ENCODE assay signal across 8 cellular contexts in genomic region chr19:53333466-53334449, GRCh38. TPM values are rescaled to one million over a fixed set of nuclear protein-coding genes. Genes with fewer than 3 reads are reported as not detected.
A peak's percentile ranks its signal among the peaks of the same experiment; 100 is the strongest.
DNase-seq lines count a peak whose midpoint lies in the region; ATAC-seq lines count a peak whose summit lies in the region.

Gene ZNF845, plus strand, starts transcription at chr19:53333749. Its CDS starts 7,559 bp downstream, at chr19:53341308.

- DNase-seq in Ammon's horn (ENCODE audit: low spot score) (peak; percentile 92), NCI-H460 (ENCODE audit: extremely low read depth, low read depth) (peak; percentile 82), cortex of kidney (lab: John Stamatoyannopoulos, UW) (peak; percentile 32), left lobe of liver (ENCODE audit: low spot score) (peak; percentile 89)
- DNase-seq in activated CD4-positive, alpha-beta T cell treated with anti-CD3 and anti-CD28 coated beads for 4 hours: peak; percentile 94 to 95
- peak; percentile 95 to 98 for DNase-seq in stimulated activated CD4-positive, alpha-beta T cell treated with anti-CD3 and anti-CD28 coated beads, Interleukin-2, amount 100 ng/mL, for 24 hours

- ATAC-seq in GM19043 (IDR thresholded peaks at IDR 0.05; ENCODE audit: low read depth, unreplicated experiment) (peak; percentile 97), HG03378 (IDR thresholded peaks at IDR 0.05; ENCODE audit: unreplicated experiment) (peak; percentile 84), left lobe of liver (peak; percentile 100)

RNA-seq across cellular contexts. Expression of gene ZNF845, which starts in this region (rescaled TPM):
- total RNA-seq in NCI-H460 (2014; rRNA removed; shearing (Covaris generic)): 7.4 and 8.8 TPM in 2 replicates
- polyA plus RNA-seq in NCI-H460 (2014; cell fraction: nucleus; rRNA removed): 1.7 and 3.2 TPM in 2 replicates
- 1.2 TPM for total RNA-seq in left lobe of liver

Comparison
In these comparisons a context has a peak if more than half of its experiments do, and no peak if none do; other contexts are left out.
1. Peak in every context shown above with its lines: DNase-seq and ATAC-seq.
2. DNase-seq: peak in every context shown above with its lines; median percentile 96 in stimulated activated CD4-positive, alpha-beta T cell treated with anti-CD3 and anti-CD28 coated beads, Interleukin-2, amount 100 ng/mL, for 24 hours; 94 in activated CD4-positive, alpha-beta T cell treated with anti-CD3 and anti-CD28 coated beads for 4 hours; 92 in Ammon's horn; 89 in left lobe of liver; 82 in NCI-H460; 32 in cortex of kidney.